8 cellular contexts compared by ENCODE assay signal in genomic region chr20:53707341-53708102, GRCh38.
A peak's percentile ranks its signal among the peaks of the same experiment; 100 is the strongest.
DNase-seq lines count a peak whose midpoint lies in the region; FAIRE-seq and TF ChIP-seq lines count a peak whose summit lies in the region.

No MANE protein-coding gene starts in this region.

- DNase-seq in GM12891 (ENCODE audit: insufficient read length, low spot score) (no peak), NB4 (ENCODE audit: low read depth) (peak; percentile 63), brain microvascular endothelial cell (peak; percentile 15), pons (ENCODE audit: low spot score) (peak; percentile 59), NCI-H2081 treated with DMSO at 0.1 percent for 48 hours (lab: John Stamatoyannopoulos, UW) (no peak), NCI-H1694 (lab: John Stamatoyannopoulos, UW) (no peak), NCI-H2171 treated with DMSO at 0.1 percent for 48 hours (lab: John Stamatoyannopoulos, UW) (no peak)

- H3K4me3 ChIP-seq in HEK293 (ENCODE audit: low read depth, low read length), result no peak overlapping the region
- H3K4me3 ChIP-seq in NB4 (ENCODE audit: low read depth, low read length), result no peak overlapping the region
- H3K4me3 ChIP-seq in brain microvascular endothelial cell (ENCODE audit: low read depth, low read length), result no peak overlapping the region

- H3K27me3 ChIP-seq in brain microvascular endothelial cell (replicated peaks), result no peaks in the 10 kb centered on the region

- CTCF ChIA-PET in HEK293 (lab: Yijun Ruan, JAX), result interaction anchor here (1.0 kb wide), 2 partner anchors 28 to 207 kb away, joined by 3 to 4 read pairs; no protein-coding TSS in a partner anchor

- H3K27ac ChIP-seq in HEK293 (ENCODE audit: extremely low read depth, low read depth, low read length) (no peak overlapping the region), brain microvascular endothelial cell (peak overlapping the region; percentile 34)

- no peaks in the 10 kb centered on the region for H3K4me1 ChIP-seq in HEK293 (ENCODE audit: control insufficient read depth, insufficient read depth, low read length)

- TF ChIP-seq POLR2A in GM12891 (IDR thresholded peaks at IDR 0.05; ENCODE audit: low read depth, low read length) (no peak), NB4 (IDR thresholded peaks at IDR 0.05; ENCODE audit: extremely low read depth, insufficient read length) (no peak)

- no peaks in the 10 kb centered on the region for H3K9me3 ChIP-seq in HEK293 (ENCODE audit: control insufficient read depth, insufficient read depth, low read depth, low read length)

- no peak for TF ChIP-seq CTCF in HEK293 (tag by site-specific recombination; IDR thresholded peaks at IDR 0.05)
- TF ChIP-seq CTCF in NB4 (IDR thresholded peaks at IDR 0.05; ENCODE audit: low read depth, low read length), result no peak
- TF ChIP-seq CTCF in brain microvascular endothelial cell (IDR thresholded peaks at IDR 0.05; ENCODE audit: low read depth, low read length, missing control alignments), result no peak

- in situ Hi-C loops in brain microvascular endothelial cell (cut with HindIII; ENCODE audit: low pct_ligation_motif_present, low sequenced_read_pairs), result no loop called here

- POLR2A ChIA-PET in HEK293 (lab: Yijun Ruan, JAX), result interaction anchor here (0.7 kb wide), 1 partner anchor 192 kb away, joined by 3 read pairs; no protein-coding TSS in a partner anchor

- FAIRE-seq in GM12891 (lab: Jason Lieb, UNC), result peak; percentile 87

- H3K36me3 ChIP-seq in HEK293 (ENCODE audit: control insufficient read depth in 2 of 2, insufficient read depth in 1 of 2, low read length in 2 of 2) (no peaks in the 10 kb centered on the region), brain microvascular endothelial cell (replicated peaks) (no peaks in the 10 kb centered on the region)

TF ChIP-seq in GM12891, 5 proteins besides CTCF, POLR2A, EP300 and RAD21:
- TF ChIP-seq TAF1 (IDR thresholded peaks at IDR 0.05; ENCODE audit: low read depth, low read length), result no peak
- TF ChIP-seq POU2F2 (IDR thresholded peaks at IDR 0.05; ENCODE audit: low read depth, low read length), result no peak; the same call in 1 of the 2 replicates
- TF ChIP-seq POLR2AphosphoS5 (IDR thresholded peaks at IDR 0.05; ENCODE audit: low read depth, low read length), result no peak
- TF ChIP-seq PAX5 (IDR thresholded peaks at IDR 0.05; ENCODE audit: insufficient read depth, low read length, severe bottlenecking), result no peak
- TF ChIP-seq SPI1 (IDR thresholded peaks at IDR 0.05; ENCODE audit: low read depth, low read length), result peak; percentile 96

TF ChIP-seq in HEK293, 187 proteins besides CTCF, POLR2A, EP300 and RAD21 (continues in another document):
- no peak for TF ChIP-seq ZNF24 (tag by site-specific recombination; IDR thresholded peaks at IDR 0.05)
- TF ChIP-seq ZSCAN4 (tag by site-specific recombination; IDR thresholded peaks at IDR 0.05), result peak; percentile 99
- TF ChIP-seq KLF9 (tag by site-specific recombination; IDR thresholded peaks at IDR 0.05; ENCODE audit: low read depth), result no peak
- TF ChIP-seq ZNF645 (tag by site-specific recombination; IDR thresholded peaks at IDR 0.05), result 0 out of 2 replicates have a peak, but pooled peaks have one; percentile 56
- TF ChIP-seq ZNF513 (tag by site-specific recombination; IDR thresholded peaks at IDR 0.05), result no peak
- TF ChIP-seq PRDM2 (tag by site-specific recombination; IDR thresholded peaks at IDR 0.05; ENCODE audit: borderline replicate concordance), result no peak
- no peak for TF ChIP-seq ZNF624 (tag by site-specific recombination; IDR thresholded peaks at IDR 0.05)
- TF ChIP-seq ZBTB10 (tag by site-specific recombination; IDR thresholded peaks at IDR 0.05), result peak; percentile 24; the same call in 1 of the 2 replicates
- 0 out of 2 replicates have a peak, but pooled peaks have one; percentile 5 for TF ChIP-seq ZFHX2 (tag by site-specific recombination; conservative IDR thresholded peaks at IDR 0.05)

Comparison
In these comparisons a context has a peak if more than half of its experiments do, and no peak if none do; other contexts are left out.
1. DNase-seq: peak in NB4 (single experiment), brain microvascular endothelial cell (single experiment) and pons (single experiment); none in GM12891 (single experiment), NCI-H2081 treated with DMSO at 0.1 percent for 48 hours (single experiment), NCI-H1694 (single experiment) and NCI-H2171 treated with DMSO at 0.1 percent for 48 hours (single experiment).